ENCODE assay signal across 8 cellular contexts in the genomic region with DNA sequence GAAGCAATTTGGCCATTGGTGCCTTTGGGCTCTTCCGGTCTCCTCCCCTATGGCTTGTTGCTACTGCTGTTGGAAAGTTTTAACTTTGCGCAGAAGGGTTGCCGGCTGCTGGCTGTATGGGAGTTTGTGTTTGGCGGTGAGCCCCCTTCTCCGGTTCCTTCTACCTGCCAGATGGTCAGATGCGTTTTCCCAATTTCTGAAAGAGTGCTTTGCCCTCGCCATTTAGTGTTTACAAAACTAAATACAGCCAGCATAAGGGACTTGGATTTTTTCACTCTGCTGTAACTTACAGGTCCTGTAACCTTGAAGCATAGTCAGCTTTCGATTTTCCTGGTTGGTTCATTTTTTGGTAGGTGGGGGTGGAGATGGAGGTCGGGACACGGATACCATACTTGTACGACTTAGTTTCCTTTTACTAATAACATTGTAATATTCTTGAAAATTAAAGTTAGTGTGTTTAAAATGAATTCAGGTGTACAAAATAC. TPM values are rescaled to one million over a fixed set of nuclear protein-coding genes. Genes with fewer than 3 reads are reported as not detected.
A peak's percentile ranks its signal among the peaks of the same experiment; 100 is the strongest.
DNase-seq lines count a peak whose midpoint lies in the region; ATAC-seq lines count a peak whose summit lies in the region.

No MANE protein-coding gene starts in this region.

- H3K4me3 ChIP-seq in BLaER1 (peak overlapping the region; percentile 85), SJCRH30 (peak overlapping the region; percentile 81)

- H3K4me1 Mint-ChIP-seq in naive thymus-derived CD8-positive, alpha-beta T cell, result peaks cover 25 to 59% (median 51%) of the 10 kb centered on the region in 4 donors

- POLR2A ChIA-PET in naive thymus-derived CD8-positive, alpha-beta T cell (lab: Charles Lee), result interaction anchor here (0.7 to 8.3 kb wide), 6 partner anchors 9 to 62 kb away, joined by 3 to 187 read pairs (median 14); a partner anchor contains a TSS

- ATAC-seq in GM19023 (IDR thresholded peaks at IDR 0.05; ENCODE audit: unreplicated experiment), result peak; percentile 34
- peak; percentile 36 for ATAC-seq in HG03135 (IDR thresholded peaks at IDR 0.05; ENCODE audit: unreplicated experiment)
- no peak for ATAC-seq in naive thymus-derived CD8-positive, alpha-beta T cell

- H3K36me3 ChIP-seq in BLaER1, result peaks cover 8% of the 10 kb centered on the region
- H3K36me3 ChIP-seq in SJCRH30, result 0 out of 2 replicates have a peak, but pooled peaks cover 2% of the 10 kb centered on the region

- no peaks in the 10 kb centered on the region for H3K9me3 Mint-ChIP-seq in naive thymus-derived CD8-positive, alpha-beta T cell

- peak overlapping the region; percentile 100 for H3K27ac Mint-ChIP-seq in naive thymus-derived CD8-positive, alpha-beta T cell

- H3K4me3 Mint-ChIP-seq in naive thymus-derived CD8-positive, alpha-beta T cell, result peak overlapping the region; percentile 98 to 100 (median 100)

- H3K36me3 Mint-ChIP-seq in naive thymus-derived CD8-positive, alpha-beta T cell, result peaks cover 0 to 11% (median 3%) of the 10 kb centered on the region in 3 donors

- peaks cover 51% of the 10 kb centered on the region for H4K20me1 ChIP-seq in BLaER1

- DNase-seq in SJCRH30 (no peak), epithelial cell of prostate (ENCODE audit: low read depth, low spot score) (no peak), retina (no peak)
- no peak for DNase-seq in naive thymus-derived CD8-positive, alpha-beta T cell
- DNase-seq in activated CD4-positive, alpha-beta T cell treated with anti-CD3 and anti-CD28 coated beads for 48 hours, result no peak

- peak overlapping the region; percentile 89 for H3K9ac ChIP-seq in BLaER1

- H3K9me3 ChIP-seq in BLaER1 (0 out of 2 replicates have a peak, but pooled peaks cover 8% of the 10 kb centered on the region), SJCRH30 (replicated peaks) (no peaks in the 10 kb centered on the region)

- H3K4me1 ChIP-seq in BLaER1 (peaks cover 20% of the 10 kb centered on the region), SJCRH30 (peaks cover 4% of the 10 kb centered on the region; the same call in 1 of the 2 replicates)

- peak overlapping the region; percentile 79 for H3K27ac ChIP-seq in BLaER1
- peak overlapping the region; percentile 78 for H3K27ac ChIP-seq in SJCRH30
- peak overlapping the region; percentile 98 for H3K27ac ChIP-seq in epithelial cell of prostate

- H3K27me3 Mint-ChIP-seq in naive thymus-derived CD8-positive, alpha-beta T cell, result no peaks in the 10 kb centered on the region

- H3K27me3 ChIP-seq in BLaER1, result no peaks in the 10 kb centered on the region
- H3K27me3 ChIP-seq in SJCRH30, result no peaks in the 10 kb centered on the region

- H3K4me2 ChIP-seq in BLaER1, result peak overlapping the region; percentile 86

RNA-seq across cellular contexts. Expression of a gene that starts 0.6 kb away (rescaled TPM):
- total RNA-seq in SJCRH30 (2014; rRNA removed; shearing (Covaris generic)), result 18.1 TPM in 2 replicates
- 10 to 100 TPM; 33.2 to 35.1 TPM for total RNA-seq in naive thymus-derived CD8-positive, alpha-beta T cell
- polyA plus RNA-seq in naive thymus-derived CD8-positive, alpha-beta T cell, result 10 to 100 TPM; 30.0 to 43.4 (median 39.4) TPM

RNA-seq across cellular contexts. Expression of a gene that starts 19.1 kb away (rescaled TPM):
- 276 and 292 TPM in 2 replicates for total RNA-seq in SJCRH30 (2014; rRNA removed; shearing (Covaris generic))
- 100 to 1,000 TPM; 702 to 768 TPM for total RNA-seq in naive thymus-derived CD8-positive, alpha-beta T cell
- 100 to 1,000 TPM; 120 to 131 (median 120) TPM for polyA plus RNA-seq in naive thymus-derived CD8-positive, alpha-beta T cell

RNA-seq across cellular contexts. Expression of a gene that starts 45.7 kb away (rescaled TPM):
- total RNA-seq in SJCRH30 (2014; rRNA removed; shearing (Covaris generic)), result 749 and 770 TPM in 2 replicates
- total RNA-seq in naive thymus-derived CD8-positive, alpha-beta T cell, result 100 to 1,000 TPM; 138 to 140 TPM
- 100 to 1,000 TPM; 101 to 134 (median 128) TPM for polyA plus RNA-seq in naive thymus-derived CD8-positive, alpha-beta T cell

RNA-seq across cellular contexts. Expression of a gene that starts 46.2 kb away (rescaled TPM):
- total RNA-seq in SJCRH30 (2014; rRNA removed; shearing (Covaris generic)), result 395 and 401 TPM in 2 replicates
- 10 to 100 TPM; 62.9 to 65.8 TPM for total RNA-seq in naive thymus-derived CD8-positive, alpha-beta T cell
- 100 to 1,000 TPM; 154 to 181 (median 172) TPM for polyA plus RNA-seq in naive thymus-derived CD8-positive, alpha-beta T cell

Comparison
In these comparisons a context has a peak if more than half of its experiments do, and no peak if none do; other contexts are left out.
1. ATAC-seq: peak in GM19023 (single experiment) and HG03135 (single experiment); none in naive thymus-derived CD8-positive, alpha-beta T cell (0 of 2).
2. Peak in every context shown above with its lines, with median percentiles within 50 percentile points of each other: H3K27ac ChIP-seq.